Comparison of ENCODE assay signal across 34 cellular contexts in the genomic region with DNA sequence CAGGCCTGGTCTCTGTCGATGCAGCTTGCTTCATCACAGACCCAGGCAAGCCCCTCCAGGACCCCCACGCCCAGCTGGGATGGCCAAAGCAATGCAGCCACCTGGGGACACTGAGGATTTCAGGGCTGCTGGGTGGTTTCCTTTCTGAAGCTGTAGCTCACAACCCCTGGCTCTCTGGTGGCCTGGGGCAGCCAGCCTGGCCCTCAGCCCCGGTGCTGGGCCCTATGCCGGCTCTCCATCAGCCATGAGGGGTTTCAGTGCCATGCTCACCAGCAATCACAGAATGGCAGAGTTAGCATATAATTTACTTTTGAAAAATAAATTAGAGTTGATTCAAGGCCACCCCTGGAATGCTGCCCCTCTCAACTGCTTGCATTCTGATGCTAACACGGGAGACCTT.
DNase-seq lines count a peak whose midpoint lies in the region; TF ChIP-seq lines count a peak whose summit lies in the region.
"Had no signal": no experiment of that assay in that cellular context is flagged by ENCODE, and none has a peak within 500 bp of the region (broad histone marks: within the 10 kb centered on the region; RNA-seq: fewer than 3 reads in every experiment).

No MANE protein-coding gene starts in this region.

- peaks cover 89% of the 10 kb centered on the region for H3K27me3 Mint-ChIP-seq in Calu3 (ENCODE audit: unreplicated experiment)
- H3K27me3 Mint-ChIP-seq: CD4-positive, alpha-beta T cell; CD4-positive, CD25-positive, alpha-beta regulatory T cell had no signal

- no peaks in the 10 kb centered on the region for H3K36me3 Mint-ChIP-seq in Calu3 (ENCODE audit: insufficient read depth, unreplicated experiment)
- H3K36me3 Mint-ChIP-seq: CD14-positive monocyte; CD4-positive, alpha-beta memory T cell; CD4-positive, CD25-positive, alpha-beta regulatory T cell; CD8-positive, alpha-beta memory T cell; CD8-positive, alpha-beta T cell had no signal

- no peak overlapping the region for H2BK12ac ChIP-seq in neuronal stem cell (ENCODE audit: low read length)

- H4K20me1 ChIP-seq in osteoblast (ENCODE audit: insufficient read depth, low read length) = no peaks in the 10 kb centered on the region
- H4K20me1 ChIP-seq: BLaER1; BLaER1 treated with 17β-estradiol and CSF1 and Interleukin-3, amounts not matched to agents 10 nM and 100 nM had no signal

- H2AK5ac ChIP-seq in neuronal stem cell (ENCODE audit: low read depth, low read length) = peak overlapping the region; percentile 47

- H4K8ac ChIP-seq in neuronal stem cell (ENCODE audit: low read depth, low read length) = no peak overlapping the region

- H2AFZ ChIP-seq in neuronal stem cell (ENCODE audit: low read length) (no peak overlapping the region), osteoblast (ENCODE audit: low read length) (no peak overlapping the region)

- H2BK15ac ChIP-seq in neuronal stem cell (ENCODE audit: low read length) = peak overlapping the region; percentile 83

- no peaks in the 10 kb centered on the region for H3K9me3 ChIP-seq in cardiac muscle cell (ENCODE audit: low read depth)
- no peaks in the 10 kb centered on the region for H3K9me3 ChIP-seq in NT2/D1 (ENCODE audit: insufficient read depth, low read length)
- no peaks in the 10 kb centered on the region for H3K9me3 ChIP-seq in neuronal stem cell (replicated peaks in 1 of 2; ENCODE audit: control insufficient read depth in 2 of 2, insufficient read depth in 1 of 2, low read depth in 1 of 2, low read length in 2 of 2)
- no peaks in the 10 kb centered on the region for H3K9me3 ChIP-seq in osteoblast (ENCODE audit: low read depth, low read length)
- H3K9me3 ChIP-seq: A549; BE2C; BLaER1; BLaER1 treated with 17β-estradiol and CSF1 and Interleukin-3, amounts not matched to agents 10 nM and 100 nM; Caco-2 had no signal

- H3K79me2 ChIP-seq in osteoblast (ENCODE audit: insufficient read depth, low read length) = no peaks in the 10 kb centered on the region

- H4K91ac ChIP-seq in neuronal stem cell (ENCODE audit: low read depth, low read length, poor library complexity) = no peak overlapping the region

- no peak overlapping the region for H3K4ac ChIP-seq in neuronal stem cell (ENCODE audit: low read length)

- H3K4me2 ChIP-seq in neuronal stem cell (ENCODE audit: insufficient read depth, low read length, poor library complexity, severe bottlenecking) (no peak overlapping the region), osteoblast (ENCODE audit: insufficient read depth, low read length) (no peak overlapping the region)
- H3K4me2 ChIP-seq: A549, BLaER1 had no signal

- peak overlapping the region; percentile 73 for H3K18ac ChIP-seq in neuronal stem cell (ENCODE audit: low read length)

- TF ChIP-seq CTCF in cardiac muscle cell (IDR thresholded peaks at IDR 0.05; ENCODE audit: low read depth, low read length) (no peak), osteoblast (IDR thresholded peaks at IDR 0.05; ENCODE audit: extremely low read depth, low read depth, low read length) (no peak), Calu3 (IDR thresholded peaks at IDR 0.05; ENCODE audit: unreplicated experiment) (no peak), coronary artery (IDR thresholded peaks at IDR 0.05) (no peak)

- no CpG with 5 or more reads among the region's 5 CpGs for WGBS in neuronal stem cell (ENCODE audit: extremely low coverage in 2 of 2, insufficient read length in 2 of 2, insufficient replicate concordance in 1 of 2), 2 donors

- no peak overlapping the region for H3K14ac ChIP-seq in neuronal stem cell (ENCODE audit: low read length)

- no peak overlapping the region for H2BK120ac ChIP-seq in neuronal stem cell (ENCODE audit: low read depth, low read length)

- H3K9me3 Mint-ChIP-seq in Calu3 (ENCODE audit: low read depth, unreplicated experiment) = no peaks in the 10 kb centered on the region
- H3K9me3 Mint-ChIP-seq: CD14-positive monocyte; CD4-positive, alpha-beta T cell; CD4-positive, CD25-positive, alpha-beta regulatory T cell; CD8-positive, alpha-beta memory T cell; CD8-positive, alpha-beta T cell had no signal

- DNase-seq in cardiac muscle cell (ENCODE audit: low read depth in 1 of 2, low spot score in 1 of 2) (no peak), cardiac septum (ENCODE audit: low spot score) (no peak), NT2/D1 (ENCODE audit: low read depth, low spot score) (no peak), neuronal stem cell (ENCODE audit: low spot score) (no peak), osteoblast (ENCODE audit: insufficient read length, low spot score, missing footprints) (peak; percentile 51), Calu3 (no peak), coronary artery (ENCODE audit: low spot score) (no peak)
- DNase-seq in stimulated activated naive CD4-positive, alpha-beta T cell (lab: John Stamatoyannopoulos, UW) = no peak
- DNase-seq: 8988T; ACHN; AML-193; BE2C; C1 segment of cervical spinal cord; Caco-2; CD4-positive, alpha-beta memory T cell; CD4-positive, alpha-beta T cell; CD4-positive, CD25-positive, alpha-beta regulatory T cell; CD8-positive, alpha-beta memory T cell; CD8-positive, alpha-beta T cell; COR-L47; DMS 273 treated with DMSO at 0.1 percent for 48 hours; DMS153; DMS53; DMS79; DMS79 treated with DMSO at 0.1 percent for 48 hours; DND-41; EL had no signal

- H3K4me1 ChIP-seq in cardiac muscle cell (ENCODE audit: low read depth) (peaks cover 50% of the 10 kb centered on the region), NT2/D1 (ENCODE audit: insufficient read depth, insufficient read length) (peaks cover 10% of the 10 kb centered on the region), neuronal stem cell (ENCODE audit: control insufficient read depth in 2 of 2, insufficient read depth in 1 of 2, low read depth in 1 of 2, low read length in 2 of 2) (peaks cover 0 to 13% of the 10 kb centered on the region in 2 donors), osteoblast (ENCODE audit: insufficient read depth, low read length) (no peaks in the 10 kb centered on the region)
- H3K4me1 ChIP-seq: A549, Caco-2 had no signal

- H3K36me3 ChIP-seq in cardiac muscle cell (no peaks in the 10 kb centered on the region), NT2/D1 (ENCODE audit: insufficient read depth, insufficient read length, low read length) (no peaks in the 10 kb centered on the region), neuronal stem cell (replicated peaks in 1 of 2; ENCODE audit: control insufficient read depth in 2 of 2, insufficient read depth in 2 of 2, low read length in 2 of 2) (no peaks in the 10 kb centered on the region), osteoblast (ENCODE audit: insufficient read depth, low read length) (no peaks in the 10 kb centered on the region)
- H3K36me3 ChIP-seq: BE2C; BLaER1; BLaER1 treated with 17β-estradiol and CSF1 and Interleukin-3, amounts not matched to agents 10 nM and 100 nM had no signal

- CTCF ChIA-PET in Calu3 (lab: Charles Lee) = interaction anchor here (1.2 kb wide), 1 partner anchor 11 kb away, joined by 3 read pairs; no protein-coding TSS in a partner anchor

- no peak overlapping the region for H3K4me3 Mint-ChIP-seq in Calu3 (ENCODE audit: low read depth, unreplicated experiment)
- H3K4me3 Mint-ChIP-seq: B cell; CD4-positive, alpha-beta memory T cell; CD4-positive, alpha-beta T cell; CD4-positive, CD25-positive, alpha-beta regulatory T cell; CD8-positive, alpha-beta memory T cell; CD8-positive, alpha-beta T cell had no signal

- no TSS peak for BruUV-seq in Calu3 (replicated peaks; lab: Mats Ljungman, UMichigan)

- no peak overlapping the region for H3K23ac ChIP-seq in neuronal stem cell (ENCODE audit: low read depth, low read length, poor library complexity)

- H3K4me3 ChIP-seq in cardiac muscle cell = no peak overlapping the region
- H3K4me3 ChIP-seq in NT2/D1 (ENCODE audit: insufficient read length, low read depth) = no peak overlapping the region
- H3K4me3 ChIP-seq in neuronal stem cell (ENCODE audit: low read length in 2 of 2) = no peak overlapping the region
- H3K4me3 ChIP-seq in osteoblast (ENCODE audit: insufficient read depth, low read length) = no peak overlapping the region
- no peak overlapping the region for H3K4me3 ChIP-seq in coronary artery
- H3K4me3 ChIP-seq: A549; BLaER1; BLaER1 treated with 17β-estradiol and CSF1 and Interleukin-3, amounts not matched to agents 10 nM and 100 nM had no signal

- H3K27ac Mint-ChIP-seq in Calu3 (ENCODE audit: unreplicated experiment) = no peak overlapping the region
- H3K27ac Mint-ChIP-seq: B cell; CD14-positive monocyte; CD4-positive, alpha-beta T cell; CD8-positive, alpha-beta memory T cell; CD8-positive, alpha-beta T cell had no signal

- peak overlapping the region; percentile 42 for H3K9ac ChIP-seq in NT2/D1 (ENCODE audit: insufficient read length, low read depth)
- H3K9ac ChIP-seq in neuronal stem cell (ENCODE audit: low read depth, low read length, poor library complexity) = no peak overlapping the region
- H3K9ac ChIP-seq: BLaER1; BLaER1 treated with 17β-estradiol and CSF1 and Interleukin-3, amounts not matched to agents 10 nM and 100 nM had no signal

- intact Hi-C loops in cardiac septum (cut with DNase I) = loop anchor here (5.0 to 10.0 kb wide), 4 partner anchors 125 to 205 kb away; no protein-coding TSS in a partner anchor
- intact Hi-C loops in Calu3 (cut with micrococcal nuclease; ENCODE audit: unreplicated experiment) = no loop called here

- no peaks in the 10 kb centered on the region for H3K79me1 ChIP-seq in neuronal stem cell (ENCODE audit: low read depth, low read length)

- H3K27ac ChIP-seq in cardiac muscle cell (peak overlapping the region; percentile 67), neuronal stem cell (replicated peaks; ENCODE audit: low read length) (no peak overlapping the region), osteoblast (ENCODE audit: low read depth, low read length) (no peak overlapping the region), coronary artery (no peak overlapping the region)
- H3K27ac ChIP-seq: 22Rv1; A549; BLaER1; BLaER1 treated with 17β-estradiol and CSF1 and Interleukin-3, amounts not matched to agents 10 nM and 100 nM; C4-2B had no signal

- no peaks in the 10 kb centered on the region for H3K27me3 ChIP-seq in cardiac muscle cell
- no peaks in the 10 kb centered on the region for H3K27me3 ChIP-seq in NT2/D1 (ENCODE audit: insufficient read depth, insufficient read length)
- peaks cover 0 to 7% (median 2%) of the 10 kb centered on the region in 3 experiments for H3K27me3 ChIP-seq in neuronal stem cell (ENCODE audit: control insufficient read depth in 3 of 3, insufficient read depth in 3 of 3, low read depth in 1 of 3, low read length in 3 of 3)
- peaks cover 19% of the 10 kb centered on the region for H3K27me3 ChIP-seq in osteoblast (ENCODE audit: insufficient read depth, low read length)
- H3K27me3 ChIP-seq: BE2C; BLaER1; BLaER1 treated with 17β-estradiol and CSF1 and Interleukin-3, amounts not matched to agents 10 nM and 100 nM had no signal

- no peaks in the 10 kb centered on the region for H3K4me1 Mint-ChIP-seq in Calu3 (ENCODE audit: low read depth, unreplicated experiment)
- H3K4me1 Mint-ChIP-seq: B cell; CD4-positive, alpha-beta memory T cell; CD4-positive, CD25-positive, alpha-beta regulatory T cell; CD8-positive, alpha-beta memory T cell had no signal

- no peak overlapping the region for H2BK5ac ChIP-seq in neuronal stem cell (ENCODE audit: low read length)
